ENCODE assay signal across 10 cellular contexts in the genomic region with DNA sequence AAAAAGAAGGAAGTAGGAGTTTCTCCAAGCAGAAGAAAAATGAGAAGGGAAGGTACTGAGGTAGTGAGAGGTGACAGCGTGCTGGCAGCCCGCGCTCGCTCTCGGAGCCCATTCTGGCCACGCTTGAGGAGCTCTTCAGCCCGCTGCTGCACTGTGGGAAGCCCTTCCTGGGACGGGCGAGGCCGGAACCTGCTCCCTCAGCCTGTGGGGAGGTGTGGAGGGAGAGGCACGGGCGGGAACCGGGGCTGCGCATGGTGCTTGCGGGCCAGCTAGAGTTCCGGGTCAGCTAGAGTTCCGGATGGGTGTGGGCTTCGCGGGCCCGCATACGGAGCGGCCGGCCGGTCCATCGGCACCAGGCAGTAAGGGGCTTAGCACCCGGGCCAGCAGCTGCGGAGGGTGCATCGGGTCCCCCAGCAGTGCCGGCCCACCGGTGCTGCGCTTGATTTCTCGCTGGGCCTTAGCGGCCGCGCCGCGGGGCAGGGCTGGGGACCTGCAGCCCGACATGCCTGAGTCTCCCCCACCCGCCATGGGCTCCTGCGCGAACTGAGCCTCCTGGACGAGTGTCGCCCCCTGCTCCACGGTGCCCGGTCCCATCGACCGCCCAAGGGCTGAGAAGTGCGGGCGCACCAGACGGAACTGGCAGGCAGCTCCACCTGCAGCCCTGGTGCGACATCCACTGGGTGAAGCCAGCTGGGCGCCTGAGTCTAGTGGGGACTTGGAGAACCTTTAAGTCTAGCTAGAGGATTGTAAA. TPM values are rescaled to one million over a fixed set of nuclear protein-coding genes. Genes with fewer than 3 reads are reported as not detected.
DNase-seq lines count a peak whose midpoint lies in the region; ATAC-seq, FAIRE-seq and TF ChIP-seq lines count a peak whose summit lies in the region.
"Had no signal": no experiment of that assay in that cellular context is flagged by ENCODE, and none has a peak within 500 bp of the region (broad histone marks: within the 10 kb centered on the region; RNA-seq: fewer than 3 reads in every experiment).

No MANE protein-coding gene starts in this region.

- H3K9me3 Mint-ChIP-seq in CD4-positive, alpha-beta memory T cell, result peaks cover 0 to 10% (median 6%) of the 10 kb centered on the region in 8 donors
- no peaks in the 10 kb centered on the region for H3K9me3 Mint-ChIP-seq in activated naive CD4-positive, alpha-beta T cell treated with anti-CD3 and anti-CD28 coated beads, Interleukin-2, amount 50 U/mL, for 24 hours
- H3K9me3 Mint-ChIP-seq: neural crest cell had no signal

- no peaks in the 10 kb centered on the region for H3K9me3 ChIP-seq in CD4-positive, alpha-beta memory T cell (ENCODE audit: control insufficient read depth in 1 of 2, low read length in 2 of 2)
- H3K9me3 ChIP-seq in mucosa of rectum (ENCODE audit: control insufficient read depth in 2 of 2, low read length in 2 of 2), result no peaks in the 10 kb centered on the region

- CTCF ChIA-PET in CD4-positive, alpha-beta memory T cell (lab: Charles Lee; ENCODE audit: partially characterized antibody), result interaction anchor here (0.9 to 6.6 kb wide), 3 partner anchors 19 to 107 kb away, joined by 3 to 41 read pairs (median 4); no protein-coding TSS in a partner anchor

- H3K4me1 Mint-ChIP-seq in CD4-positive, alpha-beta memory T cell, result peaks cover 1 to 14% (median 7%) of the 10 kb centered on the region in 4 donors
- peaks cover 6% of the 10 kb centered on the region for H3K4me1 Mint-ChIP-seq in activated naive CD4-positive, alpha-beta T cell treated with anti-CD3 and anti-CD28 coated beads, Interleukin-2, amount 50 U/mL, for 24 hours

- H3K4me1 ChIP-seq in CD4-positive, alpha-beta memory T cell (ENCODE audit: insufficient read depth, low read length), result no peaks in the 10 kb centered on the region
- peaks cover 0 to 3% of the 10 kb centered on the region in 2 donors for H3K4me1 ChIP-seq in mucosa of rectum (ENCODE audit: control insufficient read depth in 2 of 2, insufficient read depth in 2 of 2, low read length in 2 of 2)

- peak overlapping the region in 7 of 8 donors; percentile 70 to 86 (median 78) for H3K4me3 Mint-ChIP-seq in CD4-positive, alpha-beta memory T cell
- H3K4me3 Mint-ChIP-seq in activated naive CD4-positive, alpha-beta T cell treated with anti-CD3 and anti-CD28 coated beads, Interleukin-2, amount 50 U/mL, for 24 hours, result peak overlapping the region; percentile 83
- H3K4me3 Mint-ChIP-seq: neural crest cell had no signal

- no peak overlapping the region for H3K27ac Mint-ChIP-seq in CD4-positive, alpha-beta memory T cell
- no peak overlapping the region for H3K27ac Mint-ChIP-seq in activated naive CD4-positive, alpha-beta T cell treated with anti-CD3 and anti-CD28 coated beads, Interleukin-2, amount 50 U/mL, for 24 hours

- POLR2A ChIA-PET in CD4-positive, alpha-beta memory T cell (lab: Charles Lee; ENCODE audit: partially characterized antibody), result interaction anchor here (0.9 kb wide), 1 partner anchor 10 kb away, joined by 3 read pairs; no protein-coding TSS in a partner anchor

- ATAC-seq in HG03175 (IDR thresholded peaks at IDR 0.05; ENCODE audit: unreplicated experiment) (peak; percentile 37), GM18909 (IDR thresholded peaks at IDR 0.05; ENCODE audit: poor library complexity, unreplicated experiment) (no peak)

- TF ChIP-seq POLR2A in GM12891 (IDR thresholded peaks at IDR 0.05; ENCODE audit: low read depth, low read length), result no peak

- no peak overlapping the region for H3K9ac ChIP-seq in mucosa of rectum (ENCODE audit: low read depth in 1 of 2, low read length in 2 of 2)

- no peak overlapping the region for H3K4me3 ChIP-seq in CD4-positive, alpha-beta memory T cell (ENCODE audit: low read length in 2 of 2)
- H3K4me3 ChIP-seq in mucosa of rectum (ENCODE audit: low read length in 2 of 2), result peak overlapping the region; percentile 26 to 50

- H3K27ac ChIP-seq in CD4-positive, alpha-beta memory T cell (ENCODE audit: low read depth, low read length), result no peak overlapping the region
- peak overlapping the region in 1 of 2 donors; percentile 43 for H3K27ac ChIP-seq in mucosa of rectum (ENCODE audit: low read depth in 2 of 2, low read length in 2 of 2)

- intact Hi-C loops in CD4-positive, alpha-beta memory T cell (cut with micrococcal nuclease), result no loop called here

- peaks cover 19% of the 10 kb centered on the region for H3K27me3 ChIP-seq in CD4-positive, alpha-beta memory T cell (ENCODE audit: insufficient read depth, low read length)
- H3K27me3 ChIP-seq in mucosa of rectum (ENCODE audit: control insufficient read depth in 2 of 2, insufficient read depth in 2 of 2, low read length in 2 of 2), result no peaks in the 10 kb centered on the region

- FAIRE-seq in GM12891 (lab: Jason Lieb, UNC), result no peak

- DNase-seq in CD4-positive, alpha-beta memory T cell, result peak in 2 of 5 donors; percentile 11 to 47
- DNase-seq in OCI-M2 (lab: John Stamatoyannopoulos, UW; ENCODE audit: unreplicated experiment) (no peak), GM12891 (ENCODE audit: insufficient read length, low spot score) (no peak), glomerular visceral epithelial cell (ENCODE audit: extremely low spot score) (no peak)
- DNase-seq: DMS53 had no signal

- H3K36me3 ChIP-seq in CD4-positive, alpha-beta memory T cell (ENCODE audit: insufficient read depth, low read length), result no peaks in the 10 kb centered on the region
- no peaks in the 10 kb centered on the region for H3K36me3 ChIP-seq in mucosa of rectum (ENCODE audit: control insufficient read depth in 2 of 2, insufficient read depth in 2 of 2, low read length in 2 of 2)

- peaks cover 23 to 63% of the 10 kb centered on the region in 2 donors for H3K27me3 Mint-ChIP-seq in CD4-positive, alpha-beta memory T cell
- peaks cover 35% of the 10 kb centered on the region for H3K27me3 Mint-ChIP-seq in activated naive CD4-positive, alpha-beta T cell treated with anti-CD3 and anti-CD28 coated beads, Interleukin-2, amount 50 U/mL, for 24 hours

- H3K36me3 Mint-ChIP-seq in CD4-positive, alpha-beta memory T cell, result no peaks in the 10 kb centered on the region
- no peaks in the 10 kb centered on the region for H3K36me3 Mint-ChIP-seq in activated naive CD4-positive, alpha-beta T cell treated with anti-CD3 and anti-CD28 coated beads, Interleukin-2, amount 50 U/mL, for 24 hours

TF ChIP-seq in GM12891, 5 proteins besides CTCF, POLR2A, EP300 and RAD21:
- no peak for TF ChIP-seq TAF1 (IDR thresholded peaks at IDR 0.05; ENCODE audit: low read depth, low read length)

RNA-seq across cellular contexts. Expression of a gene that starts 11.1 kb away (rescaled TPM):
- not detected for total RNA-seq in CD4-positive, alpha-beta memory T cell
- not detected for polyA plus RNA-seq in CD4-positive, alpha-beta memory T cell
- 2.9 TPM for polyA plus RNA-seq in GM12891 (2012; ENCODE audit: low read depth, missing spikeins)
- total RNA-seq: neural crest cell had no signal

RNA-seq across cellular contexts. Expression of a gene that starts 31.2 kb away (rescaled TPM):
- total RNA-seq in CD4-positive, alpha-beta memory T cell, result under 1 TPM in 1 of 2 experiments, not detected in 1; 0.42 TPM
- under 1 TPM; 0.48 to 0.77 TPM for polyA plus RNA-seq in CD4-positive, alpha-beta memory T cell
- polyA plus RNA-seq in GM12891 (2012; ENCODE audit: low read depth, missing spikeins), result 114 TPM

RNA-seq across cellular contexts. Expression of a gene that starts 48.0 kb away (rescaled TPM):
- 1 to 10 TPM; 7.0 TPM for total RNA-seq in CD4-positive, alpha-beta memory T cell
- polyA plus RNA-seq in CD4-positive, alpha-beta memory T cell, result 1 to 10 TPM; 8.8 to 9.8 TPM
- 0.24 TPM for polyA plus RNA-seq in GM12891 (2012; ENCODE audit: low read depth, missing spikeins)

Comparison
In these comparisons a context has a peak if more than half of its experiments do, and no peak if none do; other contexts are left out.
1. H3K4me3 ChIP-seq: peak in mucosa of rectum (2 of 2); none in CD4-positive, alpha-beta memory T cell (0 of 2).